ENCODE assay signal across 24 cellular contexts in the genomic region with DNA sequence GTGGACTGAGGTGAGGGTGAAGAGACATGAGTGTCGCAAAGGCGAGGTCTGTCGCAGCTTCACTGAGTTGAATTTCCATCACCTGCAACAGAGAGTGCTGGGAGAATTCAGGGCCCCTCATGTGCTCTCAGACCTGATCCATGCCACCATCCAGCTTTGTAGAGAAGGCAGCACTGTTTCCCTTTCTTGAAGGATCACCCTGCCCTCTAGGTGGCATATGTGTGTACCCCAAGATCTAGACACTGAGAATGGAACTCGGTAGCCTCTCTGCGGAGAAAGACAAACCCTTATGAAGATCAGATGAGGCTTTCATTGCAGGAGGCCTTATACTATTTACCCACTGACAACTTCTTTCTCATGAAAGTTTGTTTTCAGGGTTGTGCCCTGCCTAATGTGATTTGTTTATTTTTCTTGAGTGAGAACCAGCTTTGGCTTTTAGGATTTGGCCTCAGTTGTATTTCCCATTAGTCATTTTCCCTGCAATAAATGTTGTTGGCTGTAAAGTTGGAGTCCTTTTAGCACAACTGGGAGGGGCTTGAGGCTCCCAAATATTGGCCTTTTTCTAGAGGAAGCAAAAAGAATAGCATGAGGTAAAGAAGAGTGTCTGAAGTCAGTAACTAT.
A peak's percentile ranks its signal among the peaks of the same experiment; 100 is the strongest.
DNase-seq lines count a peak whose midpoint lies in the region; ATAC-seq and TF ChIP-seq lines count a peak whose summit lies in the region.
"Had no signal": no experiment of that assay in that cellular context is flagged by ENCODE, and none has a peak within 500 bp of the region (broad histone marks: within the 10 kb centered on the region; RNA-seq: fewer than 3 reads in every experiment).

No MANE protein-coding gene starts in this region.

- ATAC-seq in esophagus mucosa (peak; percentile 27), thoracic aorta (ENCODE audit: insufficient number of reproducible peaks, low FRiP score, low read depth) (peak; percentile 39)
- ATAC-seq: naive thymus-derived CD8-positive, alpha-beta T cell; sciatic nerve had no signal

- no peaks in the 10 kb centered on the region for H4K20me1 ChIP-seq in MM.1S (ENCODE audit: insufficient read depth, low read length)

- no peaks in the 10 kb centered on the region for H3F3A ChIP-seq in MM.1S (ENCODE audit: insufficient read depth, low read length)

- H2AFZ ChIP-seq in MM.1S (ENCODE audit: low read length), result no peak overlapping the region

- H3K4me3 ChIP-seq in NB4 (ENCODE audit: low read depth, low read length) (no peak overlapping the region), thoracic aorta (no peak overlapping the region), MM.1S (ENCODE audit: low read length) (no peak overlapping the region)
- H3K4me3 ChIP-seq: HAP-1, ovary, SJSA1 had no signal

- peaks cover 14 to 28% of the 10 kb centered on the region in 2 donors for H3K4me1 ChIP-seq in thoracic aorta (ENCODE audit: control insufficient read depth in 1 of 2, low read depth in 2 of 2)
- no peaks in the 10 kb centered on the region for H3K4me1 ChIP-seq in MM.1S (ENCODE audit: low read length)
- H3K4me1 ChIP-seq: BE2C, HAP-1, SJSA1 had no signal

- H3K9ac ChIP-seq in MM.1S (ENCODE audit: low read length), result no peak overlapping the region

- no peak overlapping the region for H3K27ac ChIP-seq in thoracic aorta
- no peak overlapping the region for H3K27ac ChIP-seq in MM.1S (ENCODE audit: low read length)
- H3K27ac ChIP-seq: ovary, SJSA1 had no signal

- H3K4me2 ChIP-seq in MM.1S (ENCODE audit: low read depth, low read length), result no peak overlapping the region

- H3K9me2 ChIP-seq in MM.1S (replicated peaks; ENCODE audit: insufficient read depth, low read length), result no peaks in the 10 kb centered on the region

- H3K79me2 ChIP-seq in MM.1S (ENCODE audit: low read length), result no peaks in the 10 kb centered on the region

- TF ChIP-seq CTCF in NB4 (IDR thresholded peaks at IDR 0.05; ENCODE audit: low read depth, low read length), result peak; percentile 18
- TF ChIP-seq CTCF in thoracic aorta (IDR thresholded peaks at IDR 0.05), result no peak
- TF ChIP-seq CTCF in MM.1S (IDR thresholded peaks at IDR 0.05; ENCODE audit: low read length), result no peak

- H3K27me3 ChIP-seq in thoracic aorta (replicated peaks; ENCODE audit: insufficient read depth), result no peaks in the 10 kb centered on the region
- no peaks in the 10 kb centered on the region for H3K27me3 ChIP-seq in MM.1S (replicated peaks; ENCODE audit: insufficient read depth, low read length)
- H3K27me3 ChIP-seq: BE2C, ovary, SJSA1 had no signal

- no peaks in the 10 kb centered on the region for H3K36me3 ChIP-seq in thoracic aorta
- no peaks in the 10 kb centered on the region for H3K36me3 ChIP-seq in MM.1S (replicated peaks; ENCODE audit: insufficient read depth, low read length)
- H3K36me3 ChIP-seq: BE2C, HAP-1, ovary, SJSA1 had no signal

- H3K9me3 ChIP-seq in thoracic aorta (peaks cover 7% of the 10 kb centered on the region), MM.1S (replicated peaks; ENCODE audit: insufficient read depth, low read length) (no peaks in the 10 kb centered on the region)
- H3K9me3 ChIP-seq: BE2C, HAP-1, ovary had no signal

- TF ChIP-seq POLR2A in NB4 (IDR thresholded peaks at IDR 0.05; ENCODE audit: extremely low read depth, insufficient read length), result no peak

- DNase-seq in SIG-M5 treated with dmso at 0.1 percent for 504 hours (lab: John Stamatoyannopoulos, UW; ENCODE audit: unreplicated experiment), result peak; percentile 13
- no peak for DNase-seq in SIG-M5 (lab: John Stamatoyannopoulos, UW)
- no peak for DNase-seq in NB4 (ENCODE audit: low read depth)
- no peak for DNase-seq in thoracic aorta (ENCODE audit: low spot score)
- no peak for DNase-seq in DMS53 (lab: John Stamatoyannopoulos, UW)
- DNase-seq in activated CD4-positive, alpha-beta T cell treated with anti-CD3 and anti-CD28 coated beads, Interleukin-2, amount 50 U/mL, for 48 hours, result no peak
- no peak for DNase-seq in MM.1S
- DNase-seq: 8988T; activated CD4-positive, alpha-beta memory T cell treated with anti-CD3 and anti-CD28 coated beads, Interleukin-2, amount 10 ng/mL, durations not matched to agents 7 days and 5 days; activated naive CD4-positive, alpha-beta T cell treated with anti-CD3 and anti-CD28 coated beads for 36 hours; activated T-cell treated with anti-CD3 and anti-CD28 coated beads, Interleukin-2, amount 50 U/mL, for 1 hour; BE2C; GDM1; mesenchymal stem cell; naive thymus-derived CD8-positive, alpha-beta T cell; NCI-H1092 treated with DMSO at 0.1 percent for 48 hours; NCI-H524 treated with DMSO at 0.1 percent for 48 hours; ovary; stimulated activated naive CD4-positive, alpha-beta T cell treated with Interleukin-2 at 50 U/mL for 16 hours; trophoblast cell had no signal
